Comparison of ENCODE assay signal across 8 cellular contexts in genomic region chr4:139177049-139177887, GRCh38. TPM values are rescaled to one million over a fixed set of nuclear protein-coding genes. Genes with fewer than 3 reads are reported as not detected.
DNase-seq lines count a peak whose midpoint lies in the region; ATAC-seq and TF ChIP-seq lines count a peak whose summit lies in the region.

ELF2 (minus strand) TSS chr4:139177218; CDS start chr4:139137701, 39,517 bp downstream.

- ATAC-seq in HG03442 (IDR thresholded peaks at IDR 0.05; ENCODE audit: unreplicated experiment), result peak; percentile 31
- peak; percentile 78 for ATAC-seq in left colon

- no peaks in the 10 kb centered on the region for H3K9me3 Mint-ChIP-seq in activated CD4-positive, alpha-beta T cell treated with anti-CD3 and anti-CD28 coated beads, Interleukin-2, amount 10 ng/mL, durations not matched to agents 24 days and 14 days

- no peak for TF ChIP-seq CTCF in colonic mucosa (IDR thresholded peaks at IDR 0.05)

- H3K27me3 ChIP-seq in colonic mucosa, result no peaks in the 10 kb centered on the region

- peak within 1 kb of the TSS; percentile 97 for H3K27ac Mint-ChIP-seq in activated CD4-positive, alpha-beta T cell treated with anti-CD3 and anti-CD28 coated beads, Interleukin-2, amount 10 ng/mL, durations not matched to agents 24 days and 14 days

- H3K9ac ChIP-seq in colonic mucosa (ENCODE audit: low read depth in 2 of 2, low read length in 2 of 2), result peak within 1 kb of the TSS; percentile 95 to 98

- no peaks in the 10 kb centered on the region for H3K36me3 ChIP-seq in colonic mucosa

- H3K27me3 Mint-ChIP-seq in activated CD4-positive, alpha-beta T cell treated with anti-CD3 and anti-CD28 coated beads, Interleukin-2, amount 10 ng/mL, durations not matched to agents 24 days and 14 days, result peaks cover 29% of the 10 kb centered on the region

- peak within 1 kb of the TSS; percentile 99 for H3K27ac ChIP-seq in colonic mucosa

- H3K4me1 Mint-ChIP-seq in activated CD4-positive, alpha-beta T cell treated with anti-CD3 and anti-CD28 coated beads, Interleukin-2, amount 10 ng/mL, durations not matched to agents 24 days and 14 days, result peaks cover 32% of the 10 kb centered on the region

- H3K4me3 Mint-ChIP-seq in activated CD4-positive, alpha-beta T cell treated with anti-CD3 and anti-CD28 coated beads, Interleukin-2, amount 10 ng/mL, durations not matched to agents 24 days and 14 days, result peak within 1 kb of the TSS; percentile 94

- intact Hi-C loops in activated CD4-positive, alpha-beta T cell treated with anti-CD3 and anti-CD28 coated beads, Interleukin-2, amount 10 ng/mL, durations not matched to agents 24 days and 14 days (cut with micrococcal nuclease), result loop anchor here (1.0 to 10.0 kb wide), 8 partner anchors 78 to 1348 kb away; partner anchors contain the start of genes ELMOD2, MAML3, NAA15 and NOCT
- intact Hi-C loops in colonic mucosa (cut with DNase I), result loop anchor here (5.0 kb wide), 1 partner anchor 95 kb away; no protein-coding TSS in a partner anchor
- intact Hi-C loops in left colon (cut with DNase I, micrococcal nuclease), result loop anchor here in 1 of 2 donors (10.0 kb wide), 1 partner anchor 92 kb away; no protein-coding TSS in a partner anchor

- peaks cover 2% of the 10 kb centered on the region for H3K36me3 Mint-ChIP-seq in activated CD4-positive, alpha-beta T cell treated with anti-CD3 and anti-CD28 coated beads, Interleukin-2, amount 10 ng/mL, durations not matched to agents 24 days and 14 days (ENCODE audit: low read depth)

- H3K4me1 ChIP-seq in colonic mucosa, result no peaks in the 10 kb centered on the region

- no peaks in the 10 kb centered on the region for H3K9me3 ChIP-seq in colonic mucosa

- DNase-seq in Ammon's horn (ENCODE audit: low spot score) (peak; percentile 97), GM19240 (ENCODE audit: insufficient read length, low spot score) (peak; percentile 39), NCI-H510A treated with DMSO at 0.1 percent for 48 hours (lab: John Stamatoyannopoulos, UW) (peak; percentile 48), colonic mucosa (peak; percentile 94), left colon (peak; percentile 93 to 96)
- DNase-seq in activated CD4-positive, alpha-beta T cell treated with anti-CD3 and anti-CD28 coated beads, Interleukin-2, amount 10 ng/mL, durations not matched to agents 24 days and 14 days, result peak; percentile 98
- DNase-seq in stimulated activated CD4-positive, alpha-beta T cell treated with anti-CD3 and anti-CD28 coated beads, Interleukin-1b, Interleukin-23, amount 100 ng/mL, for 4 hours (ENCODE audit: low read depth in 2 of 2), result peak; percentile 82 to 84

- peak within 1 kb of the TSS; percentile 75 for H3K4me3 ChIP-seq in colonic mucosa

RNA-seq across cellular contexts. Expression of gene ELF2, which starts in this region (rescaled TPM):
- total RNA-seq in activated CD4-positive, alpha-beta T cell treated with anti-CD3 and anti-CD28 coated beads, Interleukin-2, amount 10 ng/mL, durations not matched to agents 24 days and 14 days, result 30.1 and 30.5 TPM in 2 replicates
- total RNA-seq in colonic mucosa (10 to 100 TPM; 30.0 to 40.0 TPM), left colon (10 to 100 TPM; 32.6 TPM)

Comparison
In these comparisons a context has a peak if more than half of its experiments do, and no peak if none do; other contexts are left out.
1. Peak in every context shown above with its lines: DNase-seq, ATAC-seq, H3K4me3 ChIP-seq and H3K27ac ChIP-seq.
2. DNase-seq: peak in every context shown above with its lines; median percentile 98 in activated CD4-positive, alpha-beta T cell treated with anti-CD3 and anti-CD28 coated beads, Interleukin-2, amount 10 ng/mL, durations not matched to agents 24 days and 14 days; 97 in Ammon's horn; 94 in left colon; 94 in colonic mucosa; 83 in stimulated activated CD4-positive, alpha-beta T cell treated with anti-CD3 and anti-CD28 coated beads, Interleukin-1b, Interleukin-23, amount 100 ng/mL, for 4 hours; 48 in NCI-H510A treated with DMSO at 0.1 percent for 48 hours; 39 in GM19240.